8 cellular contexts compared by ENCODE assay signal in the genomic region with DNA sequence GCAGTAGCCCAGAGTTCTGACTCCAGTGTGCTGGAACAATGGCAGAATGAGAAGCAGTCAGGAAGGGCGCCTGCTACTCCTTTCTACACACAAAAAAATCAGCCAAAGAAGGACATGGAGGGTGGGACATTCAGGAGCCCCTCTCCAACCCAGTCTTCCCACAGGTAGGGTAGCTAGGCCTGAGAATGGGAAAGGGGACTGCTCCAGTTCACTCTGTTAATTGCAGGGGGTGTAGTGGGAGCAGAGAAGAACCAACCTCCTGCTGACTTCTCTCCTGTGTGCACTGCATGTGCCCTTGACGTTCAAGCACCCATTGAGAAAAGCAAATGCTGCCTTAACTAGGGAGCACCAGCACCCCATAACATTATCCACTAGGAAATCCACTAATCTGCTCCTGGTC.
"Had no signal": no experiment of that assay in that cellular context is flagged by ENCODE, and none has a peak within 500 bp of the region (broad histone marks: within the 10 kb centered on the region; RNA-seq: fewer than 3 reads in every experiment).

No MANE protein-coding gene starts in this region.

- H3K4me2 ChIP-seq: KMS-11 had no signal

- H3K9ac ChIP-seq: GM23248, KMS-11 had no signal

- H3K27me3 Mint-ChIP-seq: IgD-negative memory B cell had no signal

- H3K27ac ChIP-seq: GM23248, HL-60, KMS-11 had no signal

- H3K27ac Mint-ChIP-seq: IgD-negative memory B cell had no signal

- DNase-seq: GM23248, GOT3, H7, HCEC 1CT had no signal

- H3K4me3 ChIP-seq: GM23248 had no signal

- H3K9me3 Mint-ChIP-seq: IgD-negative memory B cell had no signal

- H3K4me3 Mint-ChIP-seq: IgD-negative memory B cell had no signal

- ATAC-seq: HepG2 had no signal
